22 cellular contexts compared by ENCODE assay signal in the genomic region with DNA sequence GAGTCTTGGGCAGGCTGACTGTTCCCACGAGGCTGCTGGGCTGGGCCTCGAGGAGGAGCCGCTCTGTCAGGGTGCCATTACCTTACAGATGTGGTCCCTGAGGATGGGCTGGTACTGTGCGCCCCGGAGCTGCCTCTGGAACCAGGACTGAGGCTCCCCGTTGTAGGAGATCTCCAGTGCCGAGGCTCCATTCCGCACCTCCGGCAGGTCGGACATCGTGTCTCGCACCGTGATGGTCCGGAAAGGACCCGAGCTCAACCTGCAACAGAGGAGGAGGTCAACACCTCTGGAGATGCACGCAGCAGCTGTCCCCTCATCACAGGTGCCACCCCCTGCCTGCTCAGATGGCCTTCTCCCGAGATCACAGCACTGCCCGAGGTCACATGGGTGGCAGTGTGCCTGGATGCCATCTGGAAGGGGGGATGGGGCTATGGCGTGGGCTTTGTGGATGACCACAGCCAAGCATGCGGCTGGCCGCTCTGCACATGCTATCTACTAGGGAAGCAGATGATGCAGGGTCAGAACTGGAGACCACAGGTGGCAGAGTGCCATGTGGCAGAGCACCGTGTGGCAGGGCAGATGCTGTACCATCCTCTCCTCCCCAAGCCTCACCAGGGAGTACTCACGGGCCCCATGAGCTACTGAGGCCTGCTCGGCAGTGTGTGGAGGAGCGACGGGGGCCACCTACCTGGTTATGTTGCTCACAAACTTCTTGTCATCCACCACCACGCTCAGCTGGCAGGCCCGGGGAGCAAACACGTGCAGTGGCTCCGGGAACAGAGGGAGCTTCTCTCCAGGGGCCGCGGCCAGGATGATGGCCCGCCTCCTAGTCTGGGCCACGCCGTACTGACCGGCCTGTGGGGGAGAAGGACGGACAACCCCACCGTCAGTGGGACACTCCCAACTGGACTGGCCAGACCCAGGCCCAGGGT. TPM values are rescaled to one million over a fixed set of nuclear protein-coding genes. Genes with fewer than 3 reads are reported as not detected.
A peak's percentile ranks its signal among the peaks of the same experiment; 100 is the strongest.
DNase-seq lines count a peak whose midpoint lies in the region; ATAC-seq, FAIRE-seq and TF ChIP-seq lines count a peak whose summit lies in the region.
"Had no signal": no experiment of that assay in that cellular context is flagged by ENCODE, and none has a peak within 500 bp of the region (broad histone marks: within the 10 kb centered on the region; RNA-seq: fewer than 3 reads in every experiment).

No MANE protein-coding gene starts in this region.

- no peak overlapping the region for H3K9ac ChIP-seq in HepG2 (ENCODE audit: insufficient read depth, low read depth, low read length)

- H3K9me3 ChIP-seq in HepG2 (ENCODE audit: low read length): no peaks in the 10 kb centered on the region
- H3K9me3 ChIP-seq in right lobe of liver: no peaks in the 10 kb centered on the region
- H3K9me3 ChIP-seq in Caco-2: no peaks in the 10 kb centered on the region
- H3K9me3 ChIP-seq: SJSA1 had no signal

- no peak overlapping the region for H3K27ac Mint-ChIP-seq in Caco-2 (ENCODE audit: unreplicated experiment)
- H3K27ac Mint-ChIP-seq in activated T-helper 1 cell treated with anti-CD3 and anti-CD28 coated beads, Interleukin-12 subunit alpha, Interleukin-12 subunit beta, Interleukin-2, Interleukin-4 antibody, amounts not matched to agents 30 ng/mL and 10 ng/mL and 1 ng/mL, durations not matched to agents 14 hours and 24 hours and 36 hours: no peak overlapping the region
- H3K27ac Mint-ChIP-seq: activated T-helper 2 cell treated with anti-CD3 and anti-CD28 coated beads, Interferon-gamma antibody, Interleukin-2, Interleukin-4, amounts not matched to agents 10 μg/mL and 5 μg/mL and 100 μg/mL, durations not matched to agents 14 hours and 24 hours and 36 hours had no signal

- H3K4me3 Mint-ChIP-seq in Caco-2 (ENCODE audit: unreplicated experiment): no peak overlapping the region
- no peak overlapping the region for H3K4me3 Mint-ChIP-seq in activated T-helper 1 cell treated with anti-CD3 and anti-CD28 coated beads, Interleukin-12 subunit alpha, Interleukin-12 subunit beta, Interleukin-2, Interleukin-4 antibody, amounts not matched to agents 30 ng/mL and 10 ng/mL and 1 ng/mL, durations not matched to agents 14 hours and 24 hours and 36 hours
- H3K4me3 Mint-ChIP-seq: central memory CD8-positive, alpha-beta T cell; effector memory CD8-positive, alpha-beta T cell; naive B cell had no signal

- H3K4me1 ChIP-seq in HepG2 (ENCODE audit: insufficient read depth, low read length): no peaks in the 10 kb centered on the region
- no peaks in the 10 kb centered on the region for H3K4me1 ChIP-seq in right lobe of liver
- H3K4me1 ChIP-seq in Caco-2: no peaks in the 10 kb centered on the region

- 93% methylated on average over 8 of the region's 38 CpGs for WGBS in HepG2 (ENCODE audit: low lambda C conversion rate)
- WGBS in right lobe of liver (ENCODE audit: insufficient coverage, low coverage, low lambda C conversion rate, missing lambda C conversion rate): no CpG with 5 or more reads among the region's 38 CpGs

- H3K27me3 ChIP-seq in HepG2 (ENCODE audit: control insufficient read depth in 1 of 2, insufficient read depth in 2 of 2, low read length in 2 of 2) (no peaks in the 10 kb centered on the region), right lobe of liver (no peaks in the 10 kb centered on the region), Caco-2 (replicated peaks; ENCODE audit: control insufficient read depth, insufficient read depth, low read length) (no peaks in the 10 kb centered on the region)
- H3K27me3 ChIP-seq: SJSA1 had no signal

- TF ChIP-seq RAD21 in HepG2 (CRISPR knock-in tag; IDR thresholded peaks at IDR 0.05): no peak

- TF ChIP-seq EP300 in HepG2 (IDR thresholded peaks at IDR 0.05; ENCODE audit: low read depth in 2 of 2, low read length in 2 of 2) (no peak), HepG2 (CRISPR knock-in tag; IDR thresholded peaks at IDR 0.05; ENCODE audit: borderline replicate concordance) (no peak)

- intact Hi-C loops in HepG2 (cut with micrococcal nuclease; ENCODE audit: unreplicated experiment): no loop called here
- intact Hi-C loops in right lobe of liver (cut with DNase I): no loop called here
- intact Hi-C loops in Caco-2 (cut with micrococcal nuclease; ENCODE audit: unreplicated experiment): no loop called here
- intact Hi-C loops in activated T-helper 1 cell treated with anti-CD3 and anti-CD28 coated beads, Interleukin-12 subunit alpha, Interleukin-12 subunit beta, Interleukin-2, Interleukin-4 antibody, amounts not matched to agents 30 ng/mL and 10 ng/mL and 1 ng/mL, durations not matched to agents 14 hours and 24 hours and 36 hours (cut with micrococcal nuclease): no loop called here

- POLR2A ChIA-PET in HepG2 (lab: Yijun Ruan, JAX) (no interaction called here), Caco-2 (lab: Charles Lee) (no interaction called here)

- H3K4me2 ChIP-seq in HepG2 (ENCODE audit: low read depth, low read length): no peak overlapping the region

- no peak for TF ChIP-seq CTCF in HepG2 (CRISPR knock-in tag; IDR thresholded peaks at IDR 0.05)
- TF ChIP-seq CTCF in right lobe of liver (IDR thresholded peaks at IDR 0.05): no peak
- TF ChIP-seq CTCF in Caco-2 (IDR thresholded peaks at IDR 0.05; ENCODE audit: insufficient read depth in 1 of 2, low read depth in 1 of 2, low read length in 1 of 2, severe bottlenecking in 1 of 2, unreplicated experiment in 1 of 2): no peak

- H3K4me3 ChIP-seq in HepG2 (replicated peaks in 1 of 3; ENCODE audit: insufficient read depth in 1 of 3, low read depth in 2 of 3, low read length in 3 of 3): no peak overlapping the region
- no peak overlapping the region for H3K4me3 ChIP-seq in right lobe of liver
- no peak overlapping the region for H3K4me3 ChIP-seq in Caco-2 (ENCODE audit: low read depth, low read length)
- H3K4me3 ChIP-seq: SJSA1 had no signal

- BruUV-seq in HepG2 (replicated peaks; lab: Mats Ljungman, UMichigan) (no TSS peak), Caco-2 (replicated peaks; lab: Mats Ljungman, UMichigan) (no TSS peak)

- DNase-seq in HepG2 (ENCODE audit: low spot score): no peak
- DNase-seq in right lobe of liver: no peak
- peak in 32 of 61 donors; percentile 1 to 77 (median 20) for DNase-seq in caudate nucleus (lab: John Stamatoyannopoulos, UW)
- peak; percentile 55 for DNase-seq in midbrain (lab: John Stamatoyannopoulos, UW)
- DNase-seq in Caco-2: no peak
- DNase-seq in SW480 (ENCODE audit: low spot score): no peak
- DNase-seq in NCI-H748 (lab: John Stamatoyannopoulos, UW; ENCODE audit: unreplicated experiment): no peak
- DNase-seq in activated T-helper 1 cell treated with anti-CD3 and anti-CD28 coated beads, Interleukin-12 subunit alpha, Interleukin-12 subunit beta, Interleukin-2, Interleukin-4 antibody, amounts not matched to agents 30 ng/mL and 10 ng/mL and 1 ng/mL, durations not matched to agents 14 hours and 24 hours and 36 hours (ENCODE audit: low spot score): no peak
- DNase-seq: activated CD4-positive, CD25-positive, alpha-beta regulatory T cell treated with anti-CD3 and anti-CD28 coated beads, Interleukin-2, amount 50 U/mL, for 72 hours; CD4-positive, alpha-beta memory T cell; effector memory CD8-positive, alpha-beta T cell; KBM-7; naive B cell; NCI-H526 treated with DMSO at 0.1 percent for 48 hours; T1000; trophoblast cell had no signal

- H3K36me3 ChIP-seq in HepG2 (replicated peaks in 1 of 2; ENCODE audit: control insufficient read depth in 1 of 2, insufficient read depth in 2 of 2, low read length in 2 of 2): peaks cover 42 to 79% of the 10 kb centered on the region in 2 experiments
- H3K36me3 ChIP-seq in right lobe of liver: peaks cover 0 to 79% (median 25%) of the 10 kb centered on the region in 4 donors
- H3K36me3 ChIP-seq in Caco-2 (ENCODE audit: control insufficient read depth, insufficient read depth, low read length): peaks cover under 1% of the 10 kb centered on the region; the same call in 1 of the 2 replicates

- no peak for FAIRE-seq in HepG2 (lab: Jason Lieb, UNC)
- FAIRE-seq: H54, keratinocyte had no signal

- TF ChIP-seq POLR2A in HepG2 (IDR thresholded peaks at IDR 0.05; ENCODE audit: insufficient read depth in 1 of 2, low read depth in 2 of 2, low read length in 2 of 2) (no peak), right lobe of liver (IDR thresholded peaks at IDR 0.05) (no peak)

- H3K27ac ChIP-seq in HepG2 (ENCODE audit: extremely low read length, insufficient read depth, low read length): no peak overlapping the region
- no peak overlapping the region for H3K27ac ChIP-seq in right lobe of liver
- peak overlapping the region; percentile 13 for H3K27ac ChIP-seq in caudate nucleus (ENCODE audit: low read depth, low read length)
- H3K27ac ChIP-seq: SJSA1 had no signal

- in situ Hi-C loops in HepG2 (cut with HindIII; ENCODE audit: extremely low pct_ligation_motif_present, low pct_unique_long_range_greater_than_20kb): no loop called here

- H3K9me3 Mint-ChIP-seq in Caco-2 (ENCODE audit: unreplicated experiment): no peaks in the 10 kb centered on the region
- H3K9me3 Mint-ChIP-seq in activated T-helper 1 cell treated with anti-CD3 and anti-CD28 coated beads, Interleukin-12 subunit alpha, Interleukin-12 subunit beta, Interleukin-2, Interleukin-4 antibody, amounts not matched to agents 30 ng/mL and 10 ng/mL and 1 ng/mL, durations not matched to agents 14 hours and 24 hours and 36 hours: no peaks in the 10 kb centered on the region
- H3K9me3 Mint-ChIP-seq: activated T-helper 2 cell treated with anti-CD3 and anti-CD28 coated beads, Interferon-gamma antibody, Interleukin-2, Interleukin-4, amounts not matched to agents 10 μg/mL and 5 μg/mL and 100 μg/mL, durations not matched to agents 14 hours and 24 hours and 36 hours; central memory CD8-positive, alpha-beta T cell; effector memory CD8-positive, alpha-beta T cell; naive B cell had no signal

- H3K27me3 Mint-ChIP-seq in Caco-2 (ENCODE audit: insufficient read depth, unreplicated experiment): no peaks in the 10 kb centered on the region
- no peaks in the 10 kb centered on the region for H3K27me3 Mint-ChIP-seq in activated T-helper 1 cell treated with anti-CD3 and anti-CD28 coated beads, Interleukin-12 subunit alpha, Interleukin-12 subunit beta, Interleukin-2, Interleukin-4 antibody, amounts not matched to agents 30 ng/mL and 10 ng/mL and 1 ng/mL, durations not matched to agents 14 hours and 24 hours and 36 hours (ENCODE audit: insufficient read depth)
- H3K27me3 Mint-ChIP-seq: CD4-positive, alpha-beta memory T cell; central memory CD8-positive, alpha-beta T cell; effector memory CD8-positive, alpha-beta T cell; naive B cell had no signal

- ATAC-seq in HepG2 (no peak), right lobe of liver (no peak)
- ATAC-seq: effector memory CD8-positive, alpha-beta T cell had no signal

- H3K79me2 ChIP-seq in HepG2 (ENCODE audit: insufficient read depth, low read length): no peaks in the 10 kb centered on the region

- H3K36me3 Mint-ChIP-seq in Caco-2 (ENCODE audit: insufficient read depth, unreplicated experiment): peaks cover 59% of the 10 kb centered on the region
- H3K36me3 Mint-ChIP-seq in activated T-helper 1 cell treated with anti-CD3 and anti-CD28 coated beads, Interleukin-12 subunit alpha, Interleukin-12 subunit beta, Interleukin-2, Interleukin-4 antibody, amounts not matched to agents 30 ng/mL and 10 ng/mL and 1 ng/mL, durations not matched to agents 14 hours and 24 hours and 36 hours (ENCODE audit: low read depth): peaks cover 33% of the 10 kb centered on the region

- CTCF ChIA-PET in HepG2 (lab: Yijun Ruan, JAX; ENCODE audit: low intra/inter-chr PET ratio, low total read pairs) (no interaction called here), Caco-2 (lab: Charles Lee) (no interaction called here)

- no peak overlapping the region for H2AFZ ChIP-seq in HepG2 (ENCODE audit: low read length)

- no peaks in the 10 kb centered on the region for H4K20me1 ChIP-seq in HepG2 (ENCODE audit: insufficient read depth, low read length)

- H3K4me1 Mint-ChIP-seq in Caco-2 (ENCODE audit: low read depth, unreplicated experiment): no peaks in the 10 kb centered on the region
- H3K4me1 Mint-ChIP-seq in activated T-helper 1 cell treated with anti-CD3 and anti-CD28 coated beads, Interleukin-12 subunit alpha, Interleukin-12 subunit beta, Interleukin-2, Interleukin-4 antibody, amounts not matched to agents 30 ng/mL and 10 ng/mL and 1 ng/mL, durations not matched to agents 14 hours and 24 hours and 36 hours (ENCODE audit: low read depth): peaks cover 8% of the 10 kb centered on the region
- H3K4me1 Mint-ChIP-seq: naive B cell had no signal

RNA-seq across cellular contexts. Expression of a gene that starts 18.3 kb away (rescaled TPM):
- total RNA-seq in HepG2 (2016; rRNA removed; fragmentation: Illumina TruSeq; extraction: Trizol) (173 and 206 TPM in 2 replicates), right lobe of liver (100 to 1,000 TPM in 2 of 6 experiments, 10 to 100 TPM in 4; 68.5 to 142 (median 81.4) TPM), Caco-2 (2022) (214 and 229 TPM in 2 replicates)
- 168 and 195 TPM in 2 replicates for total RNA-seq in HepG2 (2016; cell fraction: cytosol; rRNA removed; fragmentation: Illumina TruSeq; extraction: Trizol; ENCODE audit: low read depth)
- total RNA-seq in HepG2 (2016; cell fraction: insoluble cytoplasmic fraction; rRNA removed; fragmentation: Illumina TruSeq; extraction: Trizol): 150 and 220 TPM in 2 replicates
- total RNA-seq in HepG2 (2016; cell fraction: membrane; rRNA removed; fragmentation: Illumina TruSeq; extraction: Trizol): 162 and 175 TPM in 2 replicates
- total RNA-seq in HepG2 (2016; cell fraction: nucleus; rRNA removed; fragmentation: Illumina TruSeq; extraction: Trizol): 111 and 116 TPM in 2 replicates
- polyA plus RNA-seq in HepG2 (2011; rRNA removed): 135 and 141 TPM in 2 replicates
- 116 and 159 TPM in 2 replicates for polyA plus RNA-seq in HepG2 (2011; cell fraction: cytosol; rRNA removed)
- 984 and 1,211 TPM in 2 replicates for polyA plus RNA-seq in HepG2 (2011; cell fraction: nucleus; rRNA removed)
- polyA plus RNA-seq in HepG2 (2012): 126 and 143 TPM in 2 replicates
- polyA plus RNA-seq in HepG2 (2016; cell fraction: cytosol; fragmentation: Illumina TruSeq; extraction: Trizol; ENCODE audit: low read depth): 131 and 139 TPM in 2 replicates
- polyA plus RNA-seq in HepG2 (2016; cell fraction: insoluble cytoplasmic fraction; fragmentation: Illumina TruSeq; extraction: Trizol; ENCODE audit: low read depth): 150 and 174 TPM in 2 replicates
- 143 and 147 TPM in 2 replicates for polyA plus RNA-seq in HepG2 (2016; cell fraction: membrane; fragmentation: Illumina TruSeq; extraction: Trizol; ENCODE audit: low read depth)
- polyA plus RNA-seq in HepG2 (2016; cell fraction: nucleus; fragmentation: Illumina TruSeq; extraction: Trizol; ENCODE audit: insufficient read depth, low read depth): 284 and 296 TPM in 2 replicates
- 86.0 and 105 TPM in 2 replicates for polyA minus RNA-seq in HepG2 (2011; rRNA and poly(A)+ RNA removed; ENCODE audit: low replicate concordance)
- 35.8 and 39.9 TPM in 2 replicates for polyA minus RNA-seq in HepG2 (2011; cell fraction: cytosol; rRNA and poly(A)+ RNA removed)
- 64.5 and 67.1 TPM in 2 replicates for polyA minus RNA-seq in HepG2 (2011; cell fraction: nucleus; rRNA and poly(A)+ RNA removed)
- 371 and 377 TPM in 2 replicates for total RNA-seq in activated T-helper 1 cell treated with anti-CD3 and anti-CD28 coated beads, Interleukin-12 subunit alpha, Interleukin-12 subunit beta, Interleukin-2, Interleukin-4 antibody, amounts not matched to agents 30 ng/mL and 10 ng/mL and 1 ng/mL, durations not matched to agents 14 hours and 24 hours and 36 hours

RNA-seq across cellular contexts. Expression of a gene that starts 26.5 kb away (rescaled TPM):
- total RNA-seq in HepG2 (2016; rRNA removed; fragmentation: Illumina TruSeq; extraction: Trizol) (1.5 and 4.0 TPM in 2 replicates), right lobe of liver (1 to 10 TPM; 2.9 to 6.8 (median 5.0) TPM), Caco-2 (2022) (18.4 and 18.6 TPM in 2 replicates)
- 0.44 and 0.51 TPM in 2 replicates for total RNA-seq in HepG2 (2016; cell fraction: cytosol; rRNA removed; fragmentation: Illumina TruSeq; extraction: Trizol; ENCODE audit: low read depth)
- total RNA-seq in HepG2 (2016; cell fraction: insoluble cytoplasmic fraction; rRNA removed; fragmentation: Illumina TruSeq; extraction: Trizol): 1.2 and 3.7 TPM in 2 replicates
- 1.00 and 1.3 TPM in 2 replicates for total RNA-seq in HepG2 (2016; cell fraction: membrane; rRNA removed; fragmentation: Illumina TruSeq; extraction: Trizol)
- 3.5 and 5.0 TPM in 2 replicates for total RNA-seq in HepG2 (2016; cell fraction: nucleus; rRNA removed; fragmentation: Illumina TruSeq; extraction: Trizol)
- 7.8 and 13.2 TPM in 2 replicates for polyA plus RNA-seq in HepG2 (2011; rRNA removed)
- 3.7 and 6.4 TPM in 2 replicates for polyA plus RNA-seq in HepG2 (2011; cell fraction: cytosol; rRNA removed)
- 54.8 and 89.7 TPM in 2 replicates for polyA plus RNA-seq in HepG2 (2011; cell fraction: nucleus; rRNA removed)
- polyA plus RNA-seq in HepG2 (2012): 9.0 and 12.8 TPM in 2 replicates
- polyA plus RNA-seq in HepG2 (2016; cell fraction: cytosol; fragmentation: Illumina TruSeq; extraction: Trizol; ENCODE audit: low read depth): 0.51 and 0.64 TPM in 2 replicates
- 2.7 and 3.1 TPM in 2 replicates for polyA plus RNA-seq in HepG2 (2016; cell fraction: insoluble cytoplasmic fraction; fragmentation: Illumina TruSeq; extraction: Trizol; ENCODE audit: low read depth)
- 0.66 and 0.74 TPM in 2 replicates for polyA plus RNA-seq in HepG2 (2016; cell fraction: membrane; fragmentation: Illumina TruSeq; extraction: Trizol; ENCODE audit: low read depth)
- 26.8 and 36.2 TPM in 2 replicates for polyA plus RNA-seq in HepG2 (2016; cell fraction: nucleus; fragmentation: Illumina TruSeq; extraction: Trizol; ENCODE audit: insufficient read depth, low read depth)
- 18.1 and 21.5 TPM in 2 replicates for polyA minus RNA-seq in HepG2 (2011; rRNA and poly(A)+ RNA removed; ENCODE audit: low replicate concordance)
- polyA minus RNA-seq in HepG2 (2011; cell fraction: cytosol; rRNA and poly(A)+ RNA removed): 5.4 and 5.5 TPM in 2 replicates
- polyA minus RNA-seq in HepG2 (2011; cell fraction: nucleus; rRNA and poly(A)+ RNA removed): 8.0 and 12.6 TPM in 2 replicates
- total RNA-seq in activated T-helper 1 cell treated with anti-CD3 and anti-CD28 coated beads, Interleukin-12 subunit alpha, Interleukin-12 subunit beta, Interleukin-2, Interleukin-4 antibody, amounts not matched to agents 30 ng/mL and 10 ng/mL and 1 ng/mL, durations not matched to agents 14 hours and 24 hours and 36 hours: 64.4 and 64.9 TPM in 2 replicates

RNA-seq across cellular contexts. Expression of a gene that starts 31.9 kb away (rescaled TPM):
- total RNA-seq in HepG2 (2016; rRNA removed; fragmentation: Illumina TruSeq; extraction: Trizol) (23.9 and 36.2 TPM in 2 replicates), right lobe of liver (10 to 100 TPM; 11.2 to 19.9 (median 18.4) TPM), Caco-2 (2022) (61.0 and 62.8 TPM in 2 replicates)
- 17.2 and 20.8 TPM in 2 replicates for total RNA-seq in HepG2 (2016; cell fraction: cytosol; rRNA removed; fragmentation: Illumina TruSeq; extraction: Trizol; ENCODE audit: low read depth)
- 22.0 and 41.0 TPM in 2 replicates for total RNA-seq in HepG2 (2016; cell fraction: insoluble cytoplasmic fraction; rRNA removed; fragmentation: Illumina TruSeq; extraction: Trizol)
- 19.3 and 20.0 TPM in 2 replicates for total RNA-seq in HepG2 (2016; cell fraction: membrane; rRNA removed; fragmentation: Illumina TruSeq; extraction: Trizol)
- total RNA-seq in HepG2 (2016; cell fraction: nucleus; rRNA removed; fragmentation: Illumina TruSeq; extraction: Trizol): 29.5 and 36.7 TPM in 2 replicates
- 41.9 and 53.5 TPM in 2 replicates for polyA plus RNA-seq in HepG2 (2011; rRNA removed)
- polyA plus RNA-seq in HepG2 (2011; cell fraction: cytosol; rRNA removed): 25.0 and 35.7 TPM in 2 replicates
- polyA plus RNA-seq in HepG2 (2011; cell fraction: nucleus; rRNA removed): 105 and 138 TPM in 2 replicates
- 23.5 and 24.7 TPM in 2 replicates for polyA plus RNA-seq in HepG2 (2012)
- 7.2 and 9.4 TPM in 2 replicates for polyA plus RNA-seq in HepG2 (2016; cell fraction: cytosol; fragmentation: Illumina TruSeq; extraction: Trizol; ENCODE audit: low read depth)
- 27.4 and 29.3 TPM in 2 replicates for polyA plus RNA-seq in HepG2 (2016; cell fraction: insoluble cytoplasmic fraction; fragmentation: Illumina TruSeq; extraction: Trizol; ENCODE audit: low read depth)
- 9.2 and 10.0 TPM in 2 replicates for polyA plus RNA-seq in HepG2 (2016; cell fraction: membrane; fragmentation: Illumina TruSeq; extraction: Trizol; ENCODE audit: low read depth)
- 78.4 and 87.0 TPM in 2 replicates for polyA plus RNA-seq in HepG2 (2016; cell fraction: nucleus; fragmentation: Illumina TruSeq; extraction: Trizol; ENCODE audit: insufficient read depth, low read depth)
- polyA minus RNA-seq in HepG2 (2011; rRNA and poly(A)+ RNA removed; ENCODE audit: low replicate concordance): 133 and 258 TPM in 2 replicates
- 18.6 and 19.3 TPM in 2 replicates for polyA minus RNA-seq in HepG2 (2011; cell fraction: cytosol; rRNA and poly(A)+ RNA removed)
- polyA minus RNA-seq in HepG2 (2011; cell fraction: nucleus; rRNA and poly(A)+ RNA removed): 54.0 and 63.7 TPM in 2 replicates
- 234 and 250 TPM in 2 replicates for total RNA-seq in activated T-helper 1 cell treated with anti-CD3 and anti-CD28 coated beads, Interleukin-12 subunit alpha, Interleukin-12 subunit beta, Interleukin-2, Interleukin-4 antibody, amounts not matched to agents 30 ng/mL and 10 ng/mL and 1 ng/mL, durations not matched to agents 14 hours and 24 hours and 36 hours

RNA-seq across cellular contexts. Expression of a gene that starts 35.5 kb away (rescaled TPM):
- total RNA-seq in HepG2 (2016; rRNA removed; fragmentation: Illumina TruSeq; extraction: Trizol) (0.15 TPM in 1 of 2 replicates, not detected in the other), right lobe of liver (10 to 100 TPM; 12.6 to 18.6 (median 15.0) TPM), Caco-2 (2022) (0.23 and 0.49 TPM in 2 replicates)
- not detected in 2 replicates for total RNA-seq in HepG2 (2016; cell fraction: cytosol; rRNA removed; fragmentation: Illumina TruSeq; extraction: Trizol; ENCODE audit: low read depth)
- 0.24 TPM in 1 of 2 replicates, not detected in the other for total RNA-seq in HepG2 (2016; cell fraction: insoluble cytoplasmic fraction; rRNA removed; fragmentation: Illumina TruSeq; extraction: Trizol)
- 0.14 TPM in 1 of 2 replicates, not detected in the other for total RNA-seq in HepG2 (2016; cell fraction: membrane; rRNA removed; fragmentation: Illumina TruSeq; extraction: Trizol)
- 0.31 TPM in 1 of 2 replicates, not detected in the other for total RNA-seq in HepG2 (2016; cell fraction: nucleus; rRNA removed; fragmentation: Illumina TruSeq; extraction: Trizol)
- polyA plus RNA-seq in HepG2 (2011; rRNA removed): 1.4 and 2.2 TPM in 2 replicates
- 1.8 and 2.1 TPM in 2 replicates for polyA plus RNA-seq in HepG2 (2011; cell fraction: cytosol; rRNA removed)
- polyA plus RNA-seq in HepG2 (2011; cell fraction: nucleus; rRNA removed): 4.3 and 5.8 TPM in 2 replicates
- 0.85 and 1.0 TPM in 2 replicates for polyA plus RNA-seq in HepG2 (2012)
- 0.18 and 0.20 TPM in 2 replicates for polyA plus RNA-seq in HepG2 (2016; cell fraction: cytosol; fragmentation: Illumina TruSeq; extraction: Trizol; ENCODE audit: low read depth)
- polyA plus RNA-seq in HepG2 (2016; cell fraction: insoluble cytoplasmic fraction; fragmentation: Illumina TruSeq; extraction: Trizol; ENCODE audit: low read depth): 0.16 TPM in 1 of 2 replicates, not detected in the other
- polyA plus RNA-seq in HepG2 (2016; cell fraction: membrane; fragmentation: Illumina TruSeq; extraction: Trizol; ENCODE audit: low read depth): 0.09 TPM in 1 of 2 replicates, not detected in the other
- 0.70 TPM in 1 of 2 replicates, not detected in the other for polyA plus RNA-seq in HepG2 (2016; cell fraction: nucleus; fragmentation: Illumina TruSeq; extraction: Trizol; ENCODE audit: insufficient read depth, low read depth)
- 0.30 and 0.96 TPM in 2 replicates for polyA minus RNA-seq in HepG2 (2011; rRNA and poly(A)+ RNA removed; ENCODE audit: low replicate concordance)
- 0.53 and 0.89 TPM in 2 replicates for polyA minus RNA-seq in HepG2 (2011; cell fraction: cytosol; rRNA and poly(A)+ RNA removed)
- 0.25 and 0.52 TPM in 2 replicates for polyA minus RNA-seq in HepG2 (2011; cell fraction: nucleus; rRNA and poly(A)+ RNA removed)
- 8.2 and 8.5 TPM in 2 replicates for total RNA-seq in activated T-helper 1 cell treated with anti-CD3 and anti-CD28 coated beads, Interleukin-12 subunit alpha, Interleukin-12 subunit beta, Interleukin-2, Interleukin-4 antibody, amounts not matched to agents 30 ng/mL and 10 ng/mL and 1 ng/mL, durations not matched to agents 14 hours and 24 hours and 36 hours
- total RNA-seq: A673 had no signal

RNA-seq across cellular contexts. Expression of a gene that starts 51.9 kb away (rescaled TPM):
- total RNA-seq in HepG2 (2016; rRNA removed; fragmentation: Illumina TruSeq; extraction: Trizol): 8.9 and 12.3 TPM in 2 replicates
- total RNA-seq in HepG2 (2016; cell fraction: cytosol; rRNA removed; fragmentation: Illumina TruSeq; extraction: Trizol; ENCODE audit: low read depth): 7.9 and 8.8 TPM in 2 replicates
- total RNA-seq in HepG2 (2016; cell fraction: insoluble cytoplasmic fraction; rRNA removed; fragmentation: Illumina TruSeq; extraction: Trizol): 9.0 and 12.8 TPM in 2 replicates
- 14.0 and 14.3 TPM in 2 replicates for total RNA-seq in HepG2 (2016; cell fraction: membrane; rRNA removed; fragmentation: Illumina TruSeq; extraction: Trizol)
- 8.6 and 11.4 TPM in 2 replicates for total RNA-seq in HepG2 (2016; cell fraction: nucleus; rRNA removed; fragmentation: Illumina TruSeq; extraction: Trizol)
- polyA plus RNA-seq in HepG2 (2011; rRNA removed): 36.4 and 47.5 TPM in 2 replicates
- polyA plus RNA-seq in HepG2 (2011; cell fraction: cytosol; rRNA removed): 25.4 and 30.5 TPM in 2 replicates
- 157 and 161 TPM in 2 replicates for polyA plus RNA-seq in HepG2 (2011; cell fraction: nucleus; rRNA removed)
- 11.5 and 18.6 TPM in 2 replicates for polyA plus RNA-seq in HepG2 (2012)
- 9.0 and 10.1 TPM in 2 replicates for polyA plus RNA-seq in HepG2 (2016; cell fraction: cytosol; fragmentation: Illumina TruSeq; extraction: Trizol; ENCODE audit: low read depth)
- 12.6 and 14.6 TPM in 2 replicates for polyA plus RNA-seq in HepG2 (2016; cell fraction: insoluble cytoplasmic fraction; fragmentation: Illumina TruSeq; extraction: Trizol; ENCODE audit: low read depth)
- polyA plus RNA-seq in HepG2 (2016; cell fraction: membrane; fragmentation: Illumina TruSeq; extraction: Trizol; ENCODE audit: low read depth): 13.7 and 14.9 TPM in 2 replicates
- 35.0 and 36.4 TPM in 2 replicates for polyA plus RNA-seq in HepG2 (2016; cell fraction: nucleus; fragmentation: Illumina TruSeq; extraction: Trizol; ENCODE audit: insufficient read depth, low read depth)
- polyA minus RNA-seq in HepG2 (2011; rRNA and poly(A)+ RNA removed; ENCODE audit: low replicate concordance): 19.0 and 19.3 TPM in 2 replicates
- 13.9 and 15.2 TPM in 2 replicates for polyA minus RNA-seq in HepG2 (2011; cell fraction: cytosol; rRNA and poly(A)+ RNA removed)
- polyA minus RNA-seq in HepG2 (2011; cell fraction: nucleus; rRNA and poly(A)+ RNA removed): 18.2 and 21.1 TPM in 2 replicates
- total RNA-seq in right lobe of liver: 100 to 1,000 TPM in 1 of 6 experiments, 10 to 100 TPM in 5; 68.5 to 119 (median 88.9) TPM
- total RNA-seq in Caco-2 (2022): 3.6 and 6.2 TPM in 2 replicates
- 64.1 and 70.5 TPM in 2 replicates for total RNA-seq in activated T-helper 1 cell treated with anti-CD3 and anti-CD28 coated beads, Interleukin-12 subunit alpha, Interleukin-12 subunit beta, Interleukin-2, Interleukin-4 antibody, amounts not matched to agents 30 ng/mL and 10 ng/mL and 1 ng/mL, durations not matched to agents 14 hours and 24 hours and 36 hours

Comparison
In these comparisons a context has a peak if more than half of its experiments do, and no peak if none do; other contexts are left out.
1. DNase-seq: peak in caudate nucleus (32 of 61) and midbrain (single experiment); none in HepG2 (single experiment), right lobe of liver (0 of 3), Caco-2 (0 of 2), SW480 (single experiment), NCI-H748 (single experiment) and activated T-helper 1 cell treated with anti-CD3 and anti-CD28 coated beads, Interleukin-12 subunit alpha, Interleukin-12 subunit beta, Interleukin-2, Interleukin-4 antibody, amounts not matched to agents 30 ng/mL and 10 ng/mL and 1 ng/mL, durations not matched to agents 14 hours and 24 hours and 36 hours (single experiment).